In the genomic region with DNA sequence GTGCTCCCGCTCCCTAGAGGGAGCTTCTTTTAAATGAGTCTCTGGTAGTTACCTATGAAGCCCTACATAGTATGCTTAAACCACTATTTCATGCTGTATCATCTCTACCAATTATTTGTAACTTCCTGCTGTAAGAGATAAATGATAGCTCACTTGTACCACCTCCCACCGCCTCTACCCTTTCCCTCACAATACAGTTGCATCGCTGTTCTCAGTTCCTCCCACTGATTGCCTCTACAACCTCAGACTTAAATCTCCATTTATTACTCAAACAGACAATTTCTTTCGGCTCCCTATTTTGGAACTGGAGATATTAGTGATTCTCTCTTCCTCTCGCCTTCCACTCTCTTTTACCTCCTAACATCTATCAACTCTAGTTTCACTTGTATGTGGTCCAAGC, we compare ENCODE assay signal across 28 cellular contexts.
"Had no signal": no experiment of that assay in that cellular context is flagged by ENCODE, and none has a peak within 500 bp of the region (broad histone marks: within the 10 kb centered on the region; RNA-seq: fewer than 3 reads in every experiment).

No MANE protein-coding gene starts in this region.

- H3K36me3 ChIP-seq: ascending aorta, Peyer's patch, SJCRH30 had no signal

- H3K27ac Mint-ChIP-seq: activated CD4-positive, alpha-beta T cell treated with anti-CD3 and anti-CD28 coated beads, Interleukin-2, amount 10 ng/mL, durations not matched to agents 24 days and 14 days; activated naive CD4-positive, alpha-beta T cell treated with anti-CD3 and anti-CD28 coated beads, Interleukin-2, amount 50 U/mL, for 72 hours; activated naive CD8-positive, alpha-beta T cell treated with anti-CD3 and anti-CD28 coated beads, Interleukin-2, amount 50 U/mL, for 24 hours; WTC11 had no signal

- H3K27ac ChIP-seq: ascending aorta, body of pancreas, KMS-11, Peyer's patch, RWPE1, SJCRH30 had no signal

- H3K36me3 Mint-ChIP-seq: activated naive CD4-positive, alpha-beta T cell treated with anti-CD3 and anti-CD28 coated beads, Interleukin-2, amount 50 U/mL, for 72 hours; WTC11 had no signal

- H3K9me3 Mint-ChIP-seq: activated CD4-positive, alpha-beta T cell treated with anti-CD3 and anti-CD28 coated beads, Interleukin-2, amount 10 ng/mL, durations not matched to agents 24 days and 14 days; activated T-cell treated with anti-CD3 and anti-CD28 coated beads, Interleukin-2, amount 50 U/mL, for 4 hours had no signal

- H3K4me2 ChIP-seq: KMS-11, SK-N-SH had no signal

- H3K4me1 Mint-ChIP-seq: activated CD4-positive, alpha-beta T cell treated with anti-CD3 and anti-CD28 coated beads, Interleukin-2, amount 10 ng/mL, durations not matched to agents 24 days and 14 days; central memory CD8-positive, alpha-beta T cell had no signal

- H3K4me1 ChIP-seq: ascending aorta, Peyer's patch, SJCRH30 had no signal

- H3K4me3 ChIP-seq: ascending aorta, body of pancreas, Peyer's patch, SJCRH30 had no signal

- H3K27me3 ChIP-seq: ascending aorta, body of pancreas, Peyer's patch, SJCRH30 had no signal

- DNase-seq: activated CD4-positive, alpha-beta T cell treated with anti-CD3 and anti-CD28 coated beads, Interleukin-2, amount 10 ng/mL, durations not matched to agents 24 days and 14 days; activated CD4-positive, alpha-beta T cell treated with anti-CD3 and anti-CD28 coated beads, Interleukin-2, amount 50 U/mL, for 48 hours; activated CD4-positive, CD25-positive, alpha-beta regulatory T cell treated with anti-CD3 and anti-CD28 coated beads, Interleukin-2, amount 50 U/mL, for 72 hours; activated effector memory CD4-positive, alpha-beta T cell treated with anti-CD3 and anti-CD28 coated beads, Interleukin-2, amount 50 U/mL, for 16 hours; activated naive CD4-positive, alpha-beta T cell treated with Interleukin-2 at 50 U/mL for 16 hours; activated naive CD8-positive, alpha-beta T cell treated with anti-CD3 and anti-CD28 coated beads, Interleukin-2, amount 50 U/mL, for 24 hours; activated T-cell treated with anti-CD3 and anti-CD28 coated beads, Interleukin-2, amount 50 U/mL, for 4 hours; amniotic stem cell; body of pancreas; NCI-H1105 treated with DMSO at 0.1 percent for 48 hours; NCI-H1436 treated with DMSO at 0.1 percent for 48 hours; NCI-H187; NCI-H2081; NCI-H345; NCI-H510A; NCI-H526 treated with DMSO at 0.1 percent for 48 hours; NCI-H82; Peyer's patch; Right ventricle myocardium superior; SJCRH30; SK-N-SH; T-helper 1 cell had no signal

- H3K9me3 ChIP-seq: ascending aorta, body of pancreas, Peyer's patch, SJCRH30, SK-N-SH had no signal

- ATAC-seq: activated naive CD4-positive, alpha-beta T cell treated with anti-CD3 and anti-CD28 coated beads, Interleukin-2, amount 50 U/mL, for 72 hours; activated naive CD8-positive, alpha-beta T cell treated with anti-CD3 and anti-CD28 coated beads, Interleukin-2, amount 50 U/mL, for 24 hours; activated T-cell treated with anti-CD3 and anti-CD28 coated beads, Interleukin-2, amount 50 U/mL, for 4 hours; body of pancreas; WTC11 had no signal

- H3K27me3 Mint-ChIP-seq: activated CD4-positive, alpha-beta T cell treated with anti-CD3 and anti-CD28 coated beads, Interleukin-2, amount 10 ng/mL, durations not matched to agents 24 days and 14 days; central memory CD8-positive, alpha-beta T cell had no signal

- H3K9ac ChIP-seq: KMS-11, SK-N-SH had no signal

- H3K4me3 Mint-ChIP-seq: activated CD4-positive, alpha-beta T cell treated with anti-CD3 and anti-CD28 coated beads, Interleukin-2, amount 10 ng/mL, durations not matched to agents 24 days and 14 days; activated naive CD8-positive, alpha-beta T cell treated with anti-CD3 and anti-CD28 coated beads, Interleukin-2, amount 50 U/mL, for 24 hours; activated T-cell treated with anti-CD3 and anti-CD28 coated beads, Interleukin-2, amount 50 U/mL, for 4 hours; central memory CD8-positive, alpha-beta T cell; WTC11 had no signal
